1 cellular context compared by ENCODE assay signal in genomic region chr19:10815969-10816635, GRCh38.
TF ChIP-seq lines count a peak whose summit lies in the region.

No MANE protein-coding gene starts in this region.

TF ChIP-seq in HCT116, 20 proteins besides CTCF, POLR2A, EP300 and RAD21 (continued from another document):
- no peak for TF ChIP-seq ZBTB33 (IDR thresholded peaks at IDR 0.05; ENCODE audit: extremely low read depth, insufficient replicate concordance, low read length)
- no peak for TF ChIP-seq EGR1 (IDR thresholded peaks at IDR 0.05; ENCODE audit: low read depth)
